8 cellular contexts compared by ENCODE assay signal in genomic region chr10:72563327-72563932, GRCh38.
A peak's percentile ranks its signal among the peaks of the same experiment; 100 is the strongest.
DNase-seq lines count a peak whose midpoint lies in the region; ATAC-seq, FAIRE-seq and TF ChIP-seq lines count a peak whose summit lies in the region.

No MANE protein-coding gene starts in this region.

- no peaks in the 10 kb centered on the region for H3K27me3 Mint-ChIP-seq in activated naive CD8-positive, alpha-beta T cell treated with anti-CD3 and anti-CD28 coated beads for 36 hours

- DNase-seq in GM12891 (ENCODE audit: insufficient read length, low spot score) (no peak), foreskin fibroblast (no peak), COR-L47 (lab: John Stamatoyannopoulos, UW) (no peak), NCI-H345 treated with DMSO at 0.1 percent for 48 hours (lab: John Stamatoyannopoulos, UW; ENCODE audit: unreplicated experiment) (no peak), occipital lobe (lab: John Stamatoyannopoulos, UW) (no peak)
- DNase-seq in activated naive CD8-positive, alpha-beta T cell treated with anti-CD3 and anti-CD28 coated beads for 36 hours = peak; percentile 32

- FAIRE-seq in GM12891 (lab: Jason Lieb, UNC) = peak; percentile 80

- H3K27ac Mint-ChIP-seq in activated naive CD8-positive, alpha-beta T cell treated with anti-CD3 and anti-CD28 coated beads for 36 hours = peak overlapping the region; percentile 90

- TF ChIP-seq POLR2A in GM12891 (IDR thresholded peaks at IDR 0.05; ENCODE audit: low read depth, low read length) = no peak

- H3K4me1 Mint-ChIP-seq in activated naive CD8-positive, alpha-beta T cell treated with anti-CD3 and anti-CD28 coated beads for 36 hours = peaks cover 40% of the 10 kb centered on the region

- TF ChIP-seq CTCF in foreskin fibroblast (IDR thresholded peaks at IDR 0.05; ENCODE audit: low read depth, low read length) = no peak

- peak overlapping the region; percentile 44 for H3K4me3 Mint-ChIP-seq in activated naive CD8-positive, alpha-beta T cell treated with anti-CD3 and anti-CD28 coated beads for 36 hours

- H3K36me3 Mint-ChIP-seq in activated naive CD8-positive, alpha-beta T cell treated with anti-CD3 and anti-CD28 coated beads for 36 hours = peaks cover 50% of the 10 kb centered on the region

- H3K4me3 ChIP-seq in foreskin fibroblast (ENCODE audit: low read depth in 1 of 2, low read length in 2 of 2) = no peak overlapping the region

- ATAC-seq in GM21367 (IDR thresholded peaks at IDR 0.05; ENCODE audit: unreplicated experiment) (peak; percentile 54), HG03565 (IDR thresholded peaks at IDR 0.05; ENCODE audit: unreplicated experiment) (peak; percentile 50)

- H3K9me3 Mint-ChIP-seq in activated naive CD8-positive, alpha-beta T cell treated with anti-CD3 and anti-CD28 coated beads for 36 hours = peaks cover 2% of the 10 kb centered on the region

TF ChIP-seq in GM12891, 5 proteins besides CTCF, POLR2A, EP300 and RAD21:
- TF ChIP-seq PAX5 (IDR thresholded peaks at IDR 0.05; ENCODE audit: insufficient read depth, low read length, severe bottlenecking) (no peak), POU2F2 (IDR thresholded peaks at IDR 0.05; ENCODE audit: low read depth, low read length) (no peak), SPI1 (IDR thresholded peaks at IDR 0.05; ENCODE audit: low read depth, low read length) (peak; percentile 63), TAF1 (IDR thresholded peaks at IDR 0.05; ENCODE audit: low read depth, low read length) (no peak)
TF ChIP-seq in GM12891: peak in this region for 1.
